Comparison of ENCODE assay signal across 28 cellular contexts in genomic region chr10:65100146-65100545, GRCh38.
"Had no signal": no experiment of that assay in that cellular context is flagged by ENCODE, and none has a peak within 500 bp of the region (broad histone marks: within the 10 kb centered on the region; RNA-seq: fewer than 3 reads in every experiment).

No MANE protein-coding gene starts in this region.

- FAIRE-seq: small intestine, urothelium cell line had no signal

- ATAC-seq: heart right ventricle; left ventricle myocardium superior; lower lobe of right lung; natural killer cell; right cardiac atrium; stimulated activated effector memory CD8-positive, alpha-beta T cell treated with anti-CD3 and anti-CD28 coated beads, Interleukin-12 subunit alpha, Interleukin-12 subunit beta, amount 100 ng/mL, for 72 hours; upper lobe of right lung had no signal

- H3K27ac ChIP-seq: heart right ventricle, hepatocyte, lower lobe of right lung, neural progenitor cell, neutrophil, prostate gland, sigmoid colon, spleen, suprapubic skin, thoracic aorta, tibial artery, upper lobe of right lung had no signal

- H3K9me3 ChIP-seq: lower lobe of right lung, neutrophil, prostate gland, suprapubic skin, thoracic aorta, tibial artery, upper lobe of right lung had no signal

- H3K4me3 ChIP-seq: heart right ventricle, hepatocyte, lower lobe of right lung, neural progenitor cell, prostate gland, sigmoid colon, spleen, suprapubic skin, thoracic aorta, tibial artery, upper lobe of right lung had no signal

- H3K4me1 ChIP-seq: heart right ventricle, lower lobe of right lung, neural progenitor cell, prostate gland, sigmoid colon, spleen, suprapubic skin, tibial artery, upper lobe of right lung had no signal

- H3K36me3 ChIP-seq: heart right ventricle, lower lobe of right lung, neural progenitor cell, neutrophil, prostate gland, sigmoid colon, spleen, suprapubic skin, thoracic aorta, tibial artery, upper lobe of right lung had no signal

- DNase-seq: heart right ventricle; islet precursor cell; left ventricle myocardium superior; mammary epithelial cell; mesenchymal stem cell; naive B cell; natural killer cell; nephron progenitor cell; occipital lobe; retina; sigmoid colon; small intestine; spleen; stimulated activated CD4-positive, alpha-beta T cell treated with anti-CD3 and anti-CD28 coated beads, Interleukin-4, amount 100 ng/mL, for 24 hours; stimulated activated naive CD4-positive, alpha-beta T cell; tibial artery; trophoblast cell; upper lobe of right lung had no signal

- H3K4me2 ChIP-seq: hepatocyte, neural progenitor cell had no signal

- H2AFZ ChIP-seq: hepatocyte, neural progenitor cell had no signal

- H3K79me2 ChIP-seq: hepatocyte had no signal

- H3K9ac ChIP-seq: neural progenitor cell had no signal

- H3K27me3 ChIP-seq: heart right ventricle, hepatocyte, neural progenitor cell, neutrophil, sigmoid colon, spleen, suprapubic skin, tibial artery, upper lobe of right lung had no signal
